ENCODE assay signal across 21 cellular contexts in genomic region chr5:143696920-143697319, GRCh38.
DNase-seq lines count a peak whose midpoint lies in the region; ATAC-seq, FAIRE-seq and TF ChIP-seq lines count a peak whose summit lies in the region.
"Had no signal": no experiment of that assay in that cellular context is flagged by ENCODE, and none has a peak within 500 bp of the region (broad histone marks: within the 10 kb centered on the region; RNA-seq: fewer than 3 reads in every experiment).

No MANE protein-coding gene starts in this region.

- H2AFZ ChIP-seq in keratinocyte (ENCODE audit: control insufficient read depth, low read length): no peak overlapping the region
- H2AFZ ChIP-seq: GM23248, PC-9 had no signal

- no peaks in the 10 kb centered on the region for H3K36me3 Mint-ChIP-seq in activated CD4-positive, alpha-beta T cell treated with anti-CD3 and anti-CD28 coated beads, Interleukin-2, amount 10 ng/mL, durations not matched to agents 24 days and 14 days (ENCODE audit: low read depth)
- H3K36me3 Mint-ChIP-seq in activated CD8-positive, alpha-beta memory T cell treated with anti-CD3 and anti-CD28 coated beads, Interleukin-2, amount 10 ng/mL, durations not matched to agents 7 days and 5 days: peaks cover 17% of the 10 kb centered on the region

- CTCF ChIA-PET in activated CD8-positive, alpha-beta memory T cell treated with anti-CD3 and anti-CD28 coated beads, Interleukin-2, amount 10 ng/mL, durations not matched to agents 7 days and 5 days (lab: Charles Lee): no interaction called here

- peaks cover 16% of the 10 kb centered on the region for H3K4me1 ChIP-seq in keratinocyte (ENCODE audit: control insufficient read depth, extremely low read depth, insufficient read depth, low read length)

- H3K79me2 ChIP-seq in keratinocyte (ENCODE audit: control insufficient read depth, insufficient read depth, low read length): no peaks in the 10 kb centered on the region

- H3K4me2 ChIP-seq in keratinocyte (ENCODE audit: control insufficient read depth, extremely low read depth, insufficient read depth, low read depth, low read length): peak overlapping the region; percentile 49
- H3K4me2 ChIP-seq: PC-9 had no signal

- intact Hi-C loops in activated CD4-positive, alpha-beta T cell treated with anti-CD3 and anti-CD28 coated beads, Interleukin-2, amount 10 ng/mL, durations not matched to agents 24 days and 14 days (cut with micrococcal nuclease): loop anchor here (5.0 kb wide), 2 partner anchors 130 to 295 kb away; partner anchors contain the start of gene NR3C1
- intact Hi-C loops in left cardiac atrium (cut with DNase I): no loop called here

- H3K4me1 Mint-ChIP-seq in activated CD4-positive, alpha-beta T cell treated with anti-CD3 and anti-CD28 coated beads, Interleukin-2, amount 10 ng/mL, durations not matched to agents 24 days and 14 days: peaks cover 21% of the 10 kb centered on the region
- peaks cover 53% of the 10 kb centered on the region for H3K4me1 Mint-ChIP-seq in activated CD8-positive, alpha-beta memory T cell treated with anti-CD3 and anti-CD28 coated beads, Interleukin-2, amount 10 ng/mL, durations not matched to agents 7 days and 5 days
- H3K4me1 Mint-ChIP-seq: B cell had no signal

- no peaks in the 10 kb centered on the region for H3K36me3 ChIP-seq in bronchial epithelial cell (ENCODE audit: control insufficient read depth, insufficient read depth, low read length)
- H3K36me3 ChIP-seq in keratinocyte (ENCODE audit: control insufficient read depth in 2 of 2, extremely low read depth in 1 of 2, insufficient read depth in 2 of 2, low read length in 2 of 2): no peaks in the 10 kb centered on the region

- no peaks in the 10 kb centered on the region for H3K27me3 Mint-ChIP-seq in activated CD4-positive, alpha-beta T cell treated with anti-CD3 and anti-CD28 coated beads, Interleukin-2, amount 10 ng/mL, durations not matched to agents 24 days and 14 days
- H3K27me3 Mint-ChIP-seq in activated CD8-positive, alpha-beta memory T cell treated with anti-CD3 and anti-CD28 coated beads, Interleukin-2, amount 10 ng/mL, durations not matched to agents 7 days and 5 days: no peaks in the 10 kb centered on the region
- H3K27me3 Mint-ChIP-seq: B cell had no signal

- H3K9me3 Mint-ChIP-seq in activated CD4-positive, alpha-beta T cell treated with anti-CD3 and anti-CD28 coated beads, Interleukin-2, amount 10 ng/mL, durations not matched to agents 24 days and 14 days: peaks cover 22% of the 10 kb centered on the region
- H3K9me3 Mint-ChIP-seq in activated CD8-positive, alpha-beta memory T cell treated with anti-CD3 and anti-CD28 coated beads, Interleukin-2, amount 10 ng/mL, durations not matched to agents 7 days and 5 days (ENCODE audit: low read depth): peaks cover 6% of the 10 kb centered on the region

- H3K9ac ChIP-seq in keratinocyte (ENCODE audit: control insufficient read depth, extremely low read depth, insufficient read depth, low read length): no peak overlapping the region
- H3K9ac ChIP-seq: GM23248 had no signal

- TF ChIP-seq CTCF in bronchial epithelial cell (IDR thresholded peaks at IDR 0.05; ENCODE audit: insufficient read depth, low read length, severe bottlenecking): no peak
- no peak for TF ChIP-seq CTCF in keratinocyte (optimal IDR thresholded peaks at IDR 0.05 in 1 of 3, IDR thresholded peaks at IDR 0.05 in 1 of 3, conservative IDR thresholded peaks at IDR 0.05 in 1 of 3; ENCODE audit: extremely low read depth in 1 of 3, insufficient read depth in 2 of 3, low read length in 3 of 3)

- no peaks in the 10 kb centered on the region for H3K9me1 ChIP-seq in keratinocyte (ENCODE audit: control insufficient read depth, extremely low read depth, insufficient read depth, low read length)

- DNase-seq in activated CD4-positive, alpha-beta T cell treated with anti-CD3 and anti-CD28 coated beads, Interleukin-2, amount 10 ng/mL, durations not matched to agents 24 days and 14 days: no peak
- no peak for DNase-seq in activated CD4-positive, alpha-beta T cell treated with anti-CD3 and anti-CD28 coated beads, Interleukin-2, amount 50 U/mL, for 48 hours
- DNase-seq in NCI-H1048 (lab: John Stamatoyannopoulos, UW): peak; percentile 73
- DNase-seq in bronchial epithelial cell (ENCODE audit: low read depth): peak; percentile 99
- DNase-seq in keratinocyte (ENCODE audit: low read depth, low spot score): peak; percentile 86
- no peak for DNase-seq in activated CD8-positive, alpha-beta memory T cell treated with anti-CD3 and anti-CD28 coated beads, Interleukin-2, amount 10 ng/mL, durations not matched to agents 7 days and 5 days
- no peak for DNase-seq in iPS-NIHi7 (ENCODE audit: extremely low spot score)
- no peak for DNase-seq in left cardiac atrium
- DNase-seq: 8988T, Caco-2, EL, GM23248, HCEC 1CT, Kasumi-1, NCI-H1105, NCI-H2081, NCI-H2171 treated with DMSO at 0.1 percent for 48 hours, NCI-H446, PC-9 had no signal

- no peak for FAIRE-seq in bronchial epithelial cell (lab: Jason Lieb, UNC)
- FAIRE-seq in keratinocyte (lab: Jason Lieb, UNC): peak; percentile 89
- FAIRE-seq: GM12878 had no signal

- H3K27ac ChIP-seq in keratinocyte (ENCODE audit: control insufficient read depth, insufficient read depth, low read length): no peak overlapping the region
- H3K27ac ChIP-seq: GM23248, PC-9 had no signal

- H3K4me3 Mint-ChIP-seq in activated CD4-positive, alpha-beta T cell treated with anti-CD3 and anti-CD28 coated beads, Interleukin-2, amount 10 ng/mL, durations not matched to agents 24 days and 14 days: no peak overlapping the region
- H3K4me3 Mint-ChIP-seq in activated CD8-positive, alpha-beta memory T cell treated with anti-CD3 and anti-CD28 coated beads, Interleukin-2, amount 10 ng/mL, durations not matched to agents 7 days and 5 days: no peak overlapping the region
- H3K4me3 Mint-ChIP-seq: B cell had no signal

- dilution Hi-C loops in keratinocyte (cut with MboI; ENCODE audit: extremely low pct_ligation_motif_present, low sequenced_read_pairs): no loop called here

- H3K27me3 ChIP-seq in bronchial epithelial cell (ENCODE audit: control insufficient read depth, insufficient read depth, low read length) (no peaks in the 10 kb centered on the region), keratinocyte (ENCODE audit: control insufficient read depth, extremely low read depth, insufficient read depth, low read length) (no peaks in the 10 kb centered on the region)

- peak overlapping the region; percentile 57 for H3K27ac Mint-ChIP-seq in activated CD4-positive, alpha-beta T cell treated with anti-CD3 and anti-CD28 coated beads, Interleukin-2, amount 10 ng/mL, durations not matched to agents 24 days and 14 days
- no peak overlapping the region for H3K27ac Mint-ChIP-seq in activated CD8-positive, alpha-beta memory T cell treated with anti-CD3 and anti-CD28 coated beads, Interleukin-2, amount 10 ng/mL, durations not matched to agents 7 days and 5 days
- H3K27ac Mint-ChIP-seq: B cell had no signal

- no peaks in the 10 kb centered on the region for H4K20me1 ChIP-seq in keratinocyte (ENCODE audit: control insufficient read depth, extremely low read depth, insufficient read depth, low read length)

- no peak for ATAC-seq in activated CD8-positive, alpha-beta memory T cell treated with anti-CD3 and anti-CD28 coated beads, Interleukin-2, amount 10 ng/mL, durations not matched to agents 7 days and 5 days
- ATAC-seq in left cardiac atrium: no peak
- ATAC-seq: GM12878 had no signal

- H3K9me3 ChIP-seq in keratinocyte (ENCODE audit: control insufficient read depth, low read depth, low read length): no peaks in the 10 kb centered on the region
- H3K9me3 ChIP-seq: Caco-2 had no signal

- no peak overlapping the region for H3K4me3 ChIP-seq in bronchial epithelial cell (ENCODE audit: low read depth, low read length)
- no peak overlapping the region for H3K4me3 ChIP-seq in keratinocyte (ENCODE audit: control insufficient read depth in 2 of 3, extremely low read depth in 1 of 3, insufficient read depth in 2 of 3, low read depth in 1 of 3, low read length in 3 of 3)
- H3K4me3 ChIP-seq: GM12878, GM23248, PC-9 had no signal

Comparison
In these comparisons a context has a peak if more than half of its experiments do, and no peak if none do; other contexts are left out.
1. DNase-seq: peak in NCI-H1048 (single experiment), bronchial epithelial cell (single experiment) and keratinocyte (single experiment); none in activated CD4-positive, alpha-beta T cell treated with anti-CD3 and anti-CD28 coated beads, Interleukin-2, amount 10 ng/mL, durations not matched to agents 24 days and 14 days (single experiment), activated CD4-positive, alpha-beta T cell treated with anti-CD3 and anti-CD28 coated beads, Interleukin-2, amount 50 U/mL, for 48 hours (0 of 2), activated CD8-positive, alpha-beta memory T cell treated with anti-CD3 and anti-CD28 coated beads, Interleukin-2, amount 10 ng/mL, durations not matched to agents 7 days and 5 days (single experiment), iPS-NIHi7 (single experiment) and left cardiac atrium (single experiment).